ENCODE assay signal across 8 cellular contexts in genomic region chr12:51025748-51026654, GRCh38. TPM values are rescaled to one million over a fixed set of nuclear protein-coding genes. Genes with fewer than 3 reads are reported as not detected.
A peak's percentile ranks its signal among the peaks of the same experiment; 100 is the strongest.
DNase-seq lines count a peak whose midpoint lies in the region; ATAC-seq lines count a peak whose summit lies in the region.

SLC11A2 (minus strand) TSS chr12:51026384; CDS start chr12:51010728, 15,656 bp downstream.

- H3K36me3 ChIP-seq in effector memory CD4-positive, alpha-beta T cell (ENCODE audit: control insufficient read depth, insufficient read depth, low read length) = no peaks in the 10 kb centered on the region

- peaks cover 19% of the 10 kb centered on the region for H3K4me1 ChIP-seq in effector memory CD4-positive, alpha-beta T cell (ENCODE audit: control insufficient read depth, insufficient read depth, low read length, poor library complexity, severe bottlenecking)

- peak; percentile 87 for ATAC-seq in GM21360 (IDR thresholded peaks at IDR 0.05; ENCODE audit: unreplicated experiment)

- CTCF ChIA-PET in activated CD8-positive, alpha-beta memory T cell treated with anti-CD3 and anti-CD28 coated beads for 36 hours (lab: Charles Lee) = interaction anchor here (0.7 to 3.0 kb wide), 12 partner anchors 10 to 315 kb away, joined by 3 to 6 read pairs (median 4); no protein-coding TSS in a partner anchor

- DNase-seq in COLO668 (lab: John Stamatoyannopoulos, UW; ENCODE audit: unreplicated experiment) (peak; percentile 92), HT1080 (ENCODE audit: low read depth) (peak; percentile 89), NOMO-1 (lab: John Stamatoyannopoulos, UW; ENCODE audit: unreplicated experiment in 2 of 2) (peak; percentile 93 to 95), medulla oblongata (ENCODE audit: extremely low spot score) (peak; percentile 98)
- peak; percentile 85 to 90 (median 88) for DNase-seq in effector memory CD4-positive, alpha-beta T cell
- DNase-seq in stimulated activated CD4-positive, alpha-beta T cell treated with anti-CD3 and anti-CD28 coated beads, TNF-alpha, amount 100 ng/mL, for 48 hours (ENCODE audit: low read depth in 3 of 3) = peak; percentile 91 to 93 (median 93)

- H3K9me3 ChIP-seq in effector memory CD4-positive, alpha-beta T cell (ENCODE audit: control insufficient read depth, low read length) = no peaks in the 10 kb centered on the region

- H3K27ac ChIP-seq in effector memory CD4-positive, alpha-beta T cell (ENCODE audit: insufficient read depth, low read length, poor library complexity, severe bottlenecking) = peak within 1 kb of the TSS; percentile 82

- H3K4me3 ChIP-seq in effector memory CD4-positive, alpha-beta T cell (ENCODE audit: insufficient read depth, low read depth, low read length, poor library complexity, severe bottlenecking) = peak within 1 kb of the TSS; percentile 76

- H3K27me3 ChIP-seq in effector memory CD4-positive, alpha-beta T cell (replicated peaks; ENCODE audit: control insufficient read depth, insufficient read depth, low read length, poor library complexity, severe bottlenecking) = no peaks in the 10 kb centered on the region

- POLR2A ChIA-PET in activated CD8-positive, alpha-beta memory T cell treated with anti-CD3 and anti-CD28 coated beads for 36 hours (lab: Charles Lee) = interaction anchor here (0.5 to 2.4 kb wide), 14 partner anchors 15 to 364 kb away, joined by 3 to 15 read pairs (median 4); partner anchors contain the start of genes ATF1, CSRNP2 and POU6F1

RNA-seq across cellular contexts. Expression of gene SLC11A2, which starts in this region (rescaled TPM):
- 22.5 and 31.8 TPM in 2 replicates for total RNA-seq in HT1080 (2014; rRNA removed; shearing (Covaris generic))
- 19.1 and 19.7 TPM in 2 replicates for polyA plus RNA-seq in HT1080 (2015; cell fraction: cytosol; rRNA removed)
- polyA plus RNA-seq in HT1080 (2015; cell fraction: nucleus; rRNA removed) = 49.9 and 50.7 TPM in 2 replicates
- 10 to 100 TPM; 33.4 to 33.8 TPM for total RNA-seq in activated CD8-positive, alpha-beta memory T cell treated with anti-CD3 and anti-CD28 coated beads for 36 hours

Comparison
In these comparisons a context has a peak if more than half of its experiments do, and no peak if none do; other contexts are left out.
1. Peak in every context shown above with its lines: DNase-seq, ATAC-seq, H3K4me3 ChIP-seq and H3K27ac ChIP-seq.